1 cellular context compared by ENCODE assay signal in the genomic region with DNA sequence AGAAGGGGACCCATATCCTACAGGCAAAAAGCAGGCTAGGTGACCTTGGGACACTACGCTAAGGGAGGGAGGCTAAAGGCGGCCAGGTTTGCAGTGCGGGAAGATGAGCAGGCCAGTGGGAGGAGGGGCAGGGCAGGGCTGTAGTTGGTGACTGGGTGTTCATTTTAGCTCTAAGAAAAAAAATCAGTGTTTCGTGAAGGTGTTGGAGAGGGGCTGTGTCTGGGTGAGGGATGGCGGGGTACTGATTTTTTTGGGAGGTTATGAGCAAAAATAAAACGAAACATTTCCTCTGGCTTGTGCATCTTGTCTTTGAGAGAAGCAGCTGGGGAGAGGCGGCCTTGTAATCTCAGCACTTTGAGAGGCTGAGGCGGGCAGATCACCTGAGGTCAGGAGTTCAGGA.
TF ChIP-seq lines count a peak whose summit lies in the region.

No MANE protein-coding gene starts in this region.

TF ChIP-seq in GM23338, 12 proteins besides CTCF, POLR2A, EP300 and RAD21:
- TF ChIP-seq, protein P1, sequence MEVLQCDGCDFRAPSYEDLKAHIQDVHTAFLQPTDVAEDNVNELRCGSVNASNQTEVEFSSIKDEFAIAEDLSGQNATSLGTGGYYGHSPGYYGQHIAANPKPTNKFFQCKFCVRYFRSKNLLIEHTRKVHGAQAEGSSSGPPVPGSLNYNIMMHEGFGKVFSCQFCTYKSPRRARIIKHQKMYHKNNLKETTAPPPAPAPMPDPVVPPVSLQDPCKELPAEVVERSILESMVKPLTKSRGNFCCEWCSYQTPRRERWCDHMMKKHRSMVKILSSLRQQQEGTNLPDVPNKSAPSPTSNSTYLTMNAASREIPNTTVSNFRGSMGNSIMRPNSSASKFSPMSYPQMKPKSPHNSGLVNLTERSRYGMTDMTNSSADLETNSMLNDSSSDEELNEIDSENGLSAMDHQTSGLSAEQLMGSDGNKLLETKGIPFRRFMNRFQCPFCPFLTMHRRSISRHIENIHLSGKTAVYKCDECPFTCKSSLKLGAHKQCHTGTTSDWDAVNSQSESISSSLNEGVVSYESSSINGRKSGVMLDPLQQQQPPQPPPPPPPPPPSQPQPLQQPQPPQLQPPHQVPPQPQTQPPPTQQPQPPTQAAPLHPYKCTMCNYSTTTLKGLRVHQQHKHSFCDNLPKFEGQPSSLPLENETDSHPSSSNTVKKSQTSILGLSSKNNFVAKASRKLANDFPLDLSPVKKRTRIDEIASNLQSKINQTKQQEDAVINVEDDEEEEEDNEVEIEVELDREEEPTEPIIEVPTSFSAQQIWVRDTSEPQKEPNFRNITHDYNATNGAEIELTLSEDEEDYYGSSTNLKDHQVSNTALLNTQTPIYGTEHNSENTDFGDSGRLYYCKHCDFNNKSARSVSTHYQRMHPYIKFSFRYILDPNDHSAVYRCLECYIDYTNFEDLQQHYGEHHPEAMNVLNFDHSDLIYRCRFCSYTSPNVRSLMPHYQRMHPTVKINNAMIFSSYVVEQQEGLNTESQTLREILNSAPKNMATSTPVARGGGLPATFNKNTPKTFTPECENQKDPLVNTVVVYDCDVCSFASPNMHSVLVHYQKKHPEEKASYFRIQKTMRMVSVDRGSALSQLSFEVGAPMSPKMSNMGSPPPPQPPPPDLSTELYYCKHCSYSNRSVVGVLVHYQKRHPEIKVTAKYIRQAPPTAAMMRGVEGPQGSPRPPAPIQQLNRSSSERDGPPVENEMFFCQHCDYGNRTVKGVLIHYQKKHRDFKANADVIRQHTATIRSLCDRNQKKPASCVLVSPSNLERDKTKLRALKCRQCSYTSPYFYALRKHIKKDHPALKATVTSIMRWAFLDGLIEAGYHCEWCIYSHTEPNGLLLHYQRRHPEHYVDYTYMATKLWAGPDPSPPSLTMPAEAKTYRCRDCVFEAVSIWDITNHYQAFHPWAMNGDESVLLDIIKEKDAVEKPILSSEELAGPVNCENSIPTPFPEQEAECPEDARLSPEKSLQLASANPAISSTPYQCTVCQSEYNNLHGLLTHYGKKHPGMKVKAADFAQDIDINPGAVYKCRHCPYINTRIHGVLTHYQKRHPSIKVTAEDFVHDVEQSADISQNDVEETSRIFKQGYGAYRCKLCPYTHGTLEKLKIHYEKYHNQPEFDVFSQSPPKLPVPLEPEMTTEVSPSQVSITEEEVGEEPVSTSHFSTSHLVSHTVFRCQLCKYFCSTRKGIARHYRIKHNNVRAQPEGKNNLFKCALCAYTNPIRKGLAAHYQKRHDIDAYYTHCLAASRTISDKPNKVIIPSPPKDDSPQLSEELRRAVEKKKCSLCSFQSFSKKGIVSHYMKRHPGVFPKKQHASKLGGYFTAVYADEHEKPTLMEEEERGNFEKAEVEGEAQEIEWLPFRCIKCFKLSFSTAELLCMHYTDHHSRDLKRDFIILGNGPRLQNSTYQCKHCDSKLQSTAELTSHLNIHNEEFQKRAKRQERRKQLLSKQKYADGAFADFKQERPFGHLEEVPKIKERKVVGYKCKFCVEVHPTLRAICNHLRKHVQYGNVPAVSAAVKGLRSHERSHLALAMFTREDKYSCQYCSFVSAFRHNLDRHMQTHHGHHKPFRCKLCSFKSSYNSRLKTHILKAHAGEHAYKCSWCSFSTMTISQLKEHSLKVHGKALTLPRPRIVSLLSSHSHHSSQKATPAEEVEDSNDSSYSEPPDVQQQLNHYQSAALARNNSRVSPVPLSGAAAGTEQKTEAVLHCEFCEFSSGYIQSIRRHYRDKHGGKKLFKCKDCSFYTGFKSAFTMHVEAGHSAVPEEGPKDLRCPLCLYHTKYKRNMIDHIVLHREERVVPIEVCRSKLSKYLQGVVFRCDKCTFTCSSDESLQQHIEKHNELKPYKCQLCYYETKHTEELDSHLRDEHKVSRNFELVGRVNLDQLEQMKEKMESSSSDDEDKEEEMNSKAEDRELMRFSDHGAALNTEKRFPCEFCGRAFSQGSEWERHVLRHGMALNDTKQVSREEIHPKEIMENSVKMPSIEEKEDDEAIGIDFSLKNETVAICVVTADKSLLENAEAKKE (CRISPR knock-in tag; IDR thresholded peaks at IDR 0.05) = no peak
- TF ChIP-seq, protein P2, sequence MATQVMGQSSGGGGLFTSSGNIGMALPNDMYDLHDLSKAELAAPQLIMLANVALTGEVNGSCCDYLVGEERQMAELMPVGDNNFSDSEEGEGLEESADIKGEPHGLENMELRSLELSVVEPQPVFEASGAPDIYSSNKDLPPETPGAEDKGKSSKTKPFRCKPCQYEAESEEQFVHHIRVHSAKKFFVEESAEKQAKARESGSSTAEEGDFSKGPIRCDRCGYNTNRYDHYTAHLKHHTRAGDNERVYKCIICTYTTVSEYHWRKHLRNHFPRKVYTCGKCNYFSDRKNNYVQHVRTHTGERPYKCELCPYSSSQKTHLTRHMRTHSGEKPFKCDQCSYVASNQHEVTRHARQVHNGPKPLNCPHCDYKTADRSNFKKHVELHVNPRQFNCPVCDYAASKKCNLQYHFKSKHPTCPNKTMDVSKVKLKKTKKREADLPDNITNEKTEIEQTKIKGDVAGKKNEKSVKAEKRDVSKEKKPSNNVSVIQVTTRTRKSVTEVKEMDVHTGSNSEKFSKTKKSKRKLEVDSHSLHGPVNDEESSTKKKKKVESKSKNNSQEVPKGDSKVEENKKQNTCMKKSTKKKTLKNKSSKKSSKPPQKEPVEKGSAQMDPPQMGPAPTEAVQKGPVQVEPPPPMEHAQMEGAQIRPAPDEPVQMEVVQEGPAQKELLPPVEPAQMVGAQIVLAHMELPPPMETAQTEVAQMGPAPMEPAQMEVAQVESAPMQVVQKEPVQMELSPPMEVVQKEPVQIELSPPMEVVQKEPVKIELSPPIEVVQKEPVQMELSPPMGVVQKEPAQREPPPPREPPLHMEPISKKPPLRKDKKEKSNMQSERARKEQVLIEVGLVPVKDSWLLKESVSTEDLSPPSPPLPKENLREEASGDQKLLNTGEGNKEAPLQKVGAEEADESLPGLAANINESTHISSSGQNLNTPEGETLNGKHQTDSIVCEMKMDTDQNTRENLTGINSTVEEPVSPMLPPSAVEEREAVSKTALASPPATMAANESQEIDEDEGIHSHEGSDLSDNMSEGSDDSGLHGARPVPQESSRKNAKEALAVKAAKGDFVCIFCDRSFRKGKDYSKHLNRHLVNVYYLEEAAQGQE (IDR thresholded peaks at IDR 0.05; ENCODE audit: unreplicated experiment) = no peak
- no peak for TF ChIP-seq STAT1 (IDR thresholded peaks at IDR 0.05; ENCODE audit: unreplicated experiment)
- no peak for TF ChIP-seq EZH2 (IDR thresholded peaks at IDR 0.05; ENCODE audit: low read depth, unreplicated experiment)
- TF ChIP-seq ZNF114 (CRISPR knock-in tag; IDR thresholded peaks at IDR 0.05) = no peak
- TF ChIP-seq EZH2phosphoT487 (IDR thresholded peaks at IDR 0.05; ENCODE audit: unreplicated experiment) = no peak
- TF ChIP-seq POLR2AphosphoS5 (IDR thresholded peaks at IDR 0.05; ENCODE audit: low read depth) = peak; percentile 13; the same call in 1 of the 2 replicates
- no peak for TF ChIP-seq ZNF331 (CRISPR knock-in tag; IDR thresholded peaks at IDR 0.05; ENCODE audit: low read depth)
